Comparison of ENCODE assay signal across 22 cellular contexts in genomic region chr17:69286257-69286656, GRCh38. TPM values are rescaled to one million over a fixed set of nuclear protein-coding genes. Genes with fewer than 3 reads are reported as not detected.
A peak's percentile ranks its signal among the peaks of the same experiment; 100 is the strongest.
DNase-seq lines count a peak whose midpoint lies in the region; ATAC-seq lines count a peak whose summit lies in the region.
"Had no signal": no experiment of that assay in that cellular context is flagged by ENCODE, and none has a peak within 500 bp of the region (broad histone marks: within the 10 kb centered on the region; RNA-seq: fewer than 3 reads in every experiment).

No MANE protein-coding gene starts in this region.

- ATAC-seq in GM21360 (IDR thresholded peaks at IDR 0.05; ENCODE audit: unreplicated experiment) = no peak
- ATAC-seq: GM23338, Right ventricle myocardium inferior had no signal

- no peaks in the 10 kb centered on the region for H3K9me3 ChIP-seq in trophoblast cell (ENCODE audit: insufficient read depth, low read depth, low read length)
- H3K9me3 ChIP-seq: Peyer's patch had no signal

- no peak overlapping the region for H3K9ac ChIP-seq in trophoblast cell (ENCODE audit: low read length)
- H3K9ac ChIP-seq: KMS-11 had no signal

- no peak overlapping the region for H3K18ac ChIP-seq in trophoblast cell (ENCODE audit: low read length)

- no peak overlapping the region for H2BK5ac ChIP-seq in trophoblast cell (ENCODE audit: low read depth, low read length, poor library complexity)

- peak; percentile 2 for DNase-seq in EH (ENCODE audit: low read depth)
- peak; percentile 25 for DNase-seq in NCI-H226
- DNase-seq in amniotic epithelial cell (ENCODE audit: low read depth) = peak; percentile 5
- peak; percentile 2 to 51 for DNase-seq in trophoblast cell
- no peak for DNase-seq in NCI-H510A (lab: John Stamatoyannopoulos, UW)
- DNase-seq in cortex of kidney (lab: John Stamatoyannopoulos, UW) = no peak
- DNase-seq in NCI-H2029 (lab: John Stamatoyannopoulos, UW) = no peak
- DNase-seq: CD4-positive, CD25-positive, alpha-beta regulatory T cell; COR-L47; IMR-90; NCI-H1092 treated with DMSO at 0.1 percent for 48 hours; NCI-H1436 treated with DMSO at 0.1 percent for 48 hours; NCI-H1930; NCI-H2227 treated with DMSO at 0.1 percent for 48 hours; NCI-H524; NCI-H774; Peyer's patch; SW 1271 had no signal

- no peaks in the 10 kb centered on the region for H3K36me3 ChIP-seq in trophoblast cell (ENCODE audit: control insufficient read depth in 1 of 2, insufficient read depth in 2 of 2, low read length in 2 of 2)

- H2BK120ac ChIP-seq in trophoblast cell (ENCODE audit: insufficient read depth, low read length, poor library complexity) = no peak overlapping the region

- no peak overlapping the region for H3K4me3 ChIP-seq in trophoblast cell (ENCODE audit: low read depth, low read length)
- H3K4me3 ChIP-seq: GM23338, Peyer's patch had no signal

- no peak overlapping the region for H4K12ac ChIP-seq in trophoblast cell (ENCODE audit: low read depth, low read length)

- H4K91ac ChIP-seq in trophoblast cell (ENCODE audit: low read depth, low read length) = no peak overlapping the region

- no peak overlapping the region for H3K27ac ChIP-seq in trophoblast cell (ENCODE audit: low read depth, low read length)
- H3K27ac ChIP-seq: KMS-11, Peyer's patch had no signal

- no peak overlapping the region for H3K4ac ChIP-seq in trophoblast cell (ENCODE audit: low read depth, low read length)

- H3K14ac ChIP-seq in trophoblast cell (ENCODE audit: low read length) = no peak overlapping the region

- H3K23ac ChIP-seq in trophoblast cell (ENCODE audit: low read length) = no peak overlapping the region

- no peak overlapping the region for H4K8ac ChIP-seq in trophoblast cell (ENCODE audit: low read depth, low read length)

- H3K4me1 ChIP-seq in trophoblast cell (ENCODE audit: control insufficient read depth in 1 of 2, insufficient read depth in 2 of 2, low read length in 2 of 2) = no peaks in the 10 kb centered on the region
- H3K4me1 ChIP-seq: Peyer's patch had no signal

- no peak overlapping the region for H2AFZ ChIP-seq in trophoblast cell (ENCODE audit: insufficient read depth, low read length, poor library complexity)
- H2AFZ ChIP-seq: GM23338 had no signal

- no peaks in the 10 kb centered on the region for H3K79me1 ChIP-seq in trophoblast cell (ENCODE audit: low read length)

- no peak overlapping the region for H2AK5ac ChIP-seq in trophoblast cell (ENCODE audit: low read length)

- H3K79me2 ChIP-seq in trophoblast cell (ENCODE audit: control insufficient read depth, insufficient read depth, low read length, poor library complexity) = no peaks in the 10 kb centered on the region

- H2BK12ac ChIP-seq in trophoblast cell (ENCODE audit: low read length) = no peak overlapping the region

- H3K4me2 ChIP-seq in trophoblast cell (ENCODE audit: low read length) = no peak overlapping the region
- H3K4me2 ChIP-seq: GM23338, KMS-11 had no signal

- no peaks in the 10 kb centered on the region for H3K27me3 ChIP-seq in trophoblast cell (ENCODE audit: insufficient read depth, low read length)
- H3K27me3 ChIP-seq: Peyer's patch had no signal

RNA-seq across cellular contexts. Expression of gene ABCA5, which starts 40.7 kb away (rescaled TPM):
- polyA plus RNA-seq in trophoblast cell (2013) = 2.9 and 3.1 TPM in 2 replicates

RNA-seq across cellular contexts. Expression of gene ABCA10, which starts 57.6 kb away (rescaled TPM):
- 0.04 and 0.07 TPM in 2 replicates for polyA plus RNA-seq in trophoblast cell (2013)
- polyA plus RNA-seq: GM23338 had no signal

Comparison
In these comparisons a context has a peak if more than half of its experiments do, and no peak if none do; other contexts are left out.
1. DNase-seq: peak in EH (single experiment), NCI-H226 (single experiment), amniotic epithelial cell (single experiment) and trophoblast cell (2 of 2); none in NCI-H510A (single experiment), cortex of kidney (single experiment) and NCI-H2029 (single experiment).